In genomic region chrX:25872786-25873185, GRCh38 we compare ENCODE assay signal across 21 cellular contexts.
"Had no signal": no experiment of that assay in that cellular context is flagged by ENCODE, and none has a peak within 500 bp of the region (broad histone marks: within the 10 kb centered on the region; RNA-seq: fewer than 3 reads in every experiment).

No MANE protein-coding gene starts in this region.

- H3K27me3 Mint-ChIP-seq: activated CD4-positive, alpha-beta memory T cell treated with anti-CD3 and anti-CD28 coated beads for 36 hours; activated CD4-positive, alpha-beta T cell treated with anti-CD3 and anti-CD28 coated beads, Interleukin-2, amount 10 ng/mL, durations not matched to agents 7 days and 5 days; activated naive CD8-positive, alpha-beta T cell; activated T-helper 17 cell treated with anti-CD3 and anti-CD28 coated beads, Interleukin-2, amount 50 U/mL, for 72 hours; brain had no signal

- H3K27ac Mint-ChIP-seq: activated CD4-positive, alpha-beta memory T cell treated with anti-CD3 and anti-CD28 coated beads for 36 hours; activated CD4-positive, alpha-beta T cell treated with anti-CD3 and anti-CD28 coated beads, Interleukin-2, amount 10 ng/mL, durations not matched to agents 7 days and 5 days; activated naive CD4-positive, alpha-beta T cell treated with anti-CD3 and anti-CD28 coated beads for 36 hours; activated naive CD8-positive, alpha-beta T cell; activated T-helper 17 cell treated with anti-CD3 and anti-CD28 coated beads, Interleukin-2, amount 50 U/mL, for 72 hours; brain; T-helper 1 cell treated with Interleukin-12 subunit alpha and Interleukin-12 subunit beta and Interleukin-4 antibody, amounts not matched to agents 30 μg/mL and 1 μg/mL, for 36 hours had no signal

- H3K4me1 Mint-ChIP-seq: activated CD4-positive, alpha-beta T cell treated with anti-CD3 and anti-CD28 coated beads, Interleukin-2, amount 10 ng/mL, durations not matched to agents 7 days and 5 days; activated T-helper 17 cell treated with anti-CD3 and anti-CD28 coated beads, Interleukin-2, amount 50 U/mL, for 72 hours; brain had no signal

- H3K4me3 ChIP-seq: MG63, Peyer's patch had no signal

- H3K36me3 Mint-ChIP-seq: activated CD4-positive, alpha-beta memory T cell treated with anti-CD3 and anti-CD28 coated beads for 36 hours; activated naive CD8-positive, alpha-beta T cell; brain had no signal

- DNase-seq: activated CD4-positive, alpha-beta memory T cell treated with anti-CD3 and anti-CD28 coated beads for 36 hours; activated CD4-positive, alpha-beta T cell treated with anti-CD3 and anti-CD28 coated beads, Interleukin-2, amount 10 ng/mL, durations not matched to agents 7 days and 5 days; activated CD4-positive, CD25-positive, alpha-beta regulatory T cell; activated gamma-delta T cell; activated naive CD4-positive, alpha-beta T cell treated with anti-CD3 and anti-CD28 coated beads for 36 hours; activated T-cell treated with anti-CD3 and anti-CD28 coated beads for 4 hours; activated T-cell treated with anti-CD3 and anti-CD28 coated beads, Interleukin-2, amount 50 U/mL, for 48 hours; amygdala; MG63; MV-4-11; NCI-H1105; NCI-H1436 treated with DMSO at 0.1 percent for 48 hours; NCI-H187; Peyer's patch; T-helper 9 cell had no signal

- H3K9ac ChIP-seq: KMS-11 had no signal

- H3K27ac ChIP-seq: KMS-11, Peyer's patch, RWPE1 had no signal

- H3K9me3 ChIP-seq: MG63, Peyer's patch had no signal

- H3K4me1 ChIP-seq: Peyer's patch had no signal

- H3K4me2 ChIP-seq: KMS-11 had no signal

- H3K9me3 Mint-ChIP-seq: activated CD4-positive, alpha-beta memory T cell treated with anti-CD3 and anti-CD28 coated beads for 36 hours; activated CD4-positive, alpha-beta T cell treated with anti-CD3 and anti-CD28 coated beads, Interleukin-2, amount 10 ng/mL, durations not matched to agents 7 days and 5 days; brain; T-helper 1 cell treated with Interleukin-12 subunit alpha and Interleukin-12 subunit beta and Interleukin-4 antibody, amounts not matched to agents 30 μg/mL and 1 μg/mL, for 36 hours had no signal

- H3K4me3 Mint-ChIP-seq: activated CD4-positive, alpha-beta memory T cell treated with anti-CD3 and anti-CD28 coated beads for 36 hours; activated CD4-positive, alpha-beta T cell treated with anti-CD3 and anti-CD28 coated beads, Interleukin-2, amount 10 ng/mL, durations not matched to agents 7 days and 5 days; activated naive CD4-positive, alpha-beta T cell treated with anti-CD3 and anti-CD28 coated beads for 36 hours; activated naive CD8-positive, alpha-beta T cell; activated T-helper 17 cell treated with anti-CD3 and anti-CD28 coated beads, Interleukin-2, amount 50 U/mL, for 72 hours; brain; T-helper 1 cell treated with Interleukin-12 subunit alpha and Interleukin-12 subunit beta and Interleukin-4 antibody, amounts not matched to agents 30 μg/mL and 1 μg/mL, for 36 hours had no signal

- H3K27me3 ChIP-seq: MG63, Peyer's patch had no signal

- H3K36me3 ChIP-seq: MG63, Peyer's patch had no signal
